ENCODE assay signal across 1 cellular context in genomic region chr3:27632431-27633223, GRCh38.
TF ChIP-seq lines count a peak whose summit lies in the region.

No MANE protein-coding gene starts in this region.

TF ChIP-seq in WTC11, 78 proteins besides CTCF, POLR2A, EP300 and RAD21 (continued from another document and continues in another):
- TF ChIP-seq ATF2 (CRISPR knock-in tag; IDR thresholded peaks at IDR 0.05; ENCODE audit: borderline replicate concordance, low read depth) (no peak), GRHL2 (CRISPR knock-in tag; IDR thresholded peaks at IDR 0.05; ENCODE audit: insufficient replicate concordance, severe bottlenecking) (no peak), CREB1 (CRISPR knock-in tag; IDR thresholded peaks at IDR 0.05) (no peak), ZNF396 (CRISPR knock-in tag; IDR thresholded peaks at IDR 0.05; ENCODE audit: borderline replicate concordance) (no peak), NR2C2 (CRISPR knock-in tag; IDR thresholded peaks at IDR 0.05) (no peak), JUN (CRISPR knock-in tag; IDR thresholded peaks at IDR 0.05) (no peak), MAX (CRISPR knock-in tag; IDR thresholded peaks at IDR 0.05) (peak; percentile 75; the same call in 1 of the 2 replicates), SMAD4 (CRISPR knock-in tag; IDR thresholded peaks at IDR 0.05) (no peak), GTF2I (CRISPR knock-in tag; conservative IDR thresholded peaks at IDR 0.05) (no peak), ATF6 (CRISPR knock-in tag; IDR thresholded peaks at IDR 0.05) (no peak), FOXP1 (CRISPR knock-in tag; IDR thresholded peaks at IDR 0.05; ENCODE audit: borderline replicate concordance) (peak; percentile 96), ZSCAN18 (CRISPR knock-in tag; IDR thresholded peaks at IDR 0.05) (no peak), ZNF281 (CRISPR knock-in tag; IDR thresholded peaks at IDR 0.05) (no peak), PRRX2 (CRISPR knock-in tag; IDR thresholded peaks at IDR 0.05) (no peak), FOXJ3 (CRISPR knock-in tag; IDR thresholded peaks at IDR 0.05; ENCODE audit: borderline replicate concordance) (no peak), ZNF423 (CRISPR knock-in tag; IDR thresholded peaks at IDR 0.05) (no peak), ZNF263 (CRISPR knock-in tag; IDR thresholded peaks at IDR 0.05; ENCODE audit: low read depth) (no peak), NFATC4 (CRISPR knock-in tag; IDR thresholded peaks at IDR 0.05) (no peak), E2F1 (CRISPR knock-in tag; IDR thresholded peaks at IDR 0.05) (no peak), GABPB1 (CRISPR knock-in tag; IDR thresholded peaks at IDR 0.05) (no peak), ZNF512 (CRISPR knock-in tag; IDR thresholded peaks at IDR 0.05; ENCODE audit: borderline replicate concordance) (no peak), ATF1 (CRISPR knock-in tag; IDR thresholded peaks at IDR 0.05) (no peak), TCF7 (CRISPR knock-in tag; IDR thresholded peaks at IDR 0.05; ENCODE audit: low read depth) (0 out of 2 replicates have a peak, but pooled peaks have one; percentile 22), MLX (CRISPR knock-in tag; IDR thresholded peaks at IDR 0.05) (no peak), STAT6 (CRISPR knock-in tag; conservative IDR thresholded peaks at IDR 0.05; ENCODE audit: low read depth) (no peak), HMGA2 (CRISPR knock-in tag; IDR thresholded peaks at IDR 0.05) (no peak), PREB (CRISPR knock-in tag; IDR thresholded peaks at IDR 0.05; ENCODE audit: borderline replicate concordance) (no peak), IRF2 (CRISPR knock-in tag; IDR thresholded peaks at IDR 0.05; ENCODE audit: borderline replicate concordance, low read depth) (no peak), KAT7 (CRISPR knock-in tag; IDR thresholded peaks at IDR 0.05; ENCODE audit: borderline replicate concordance) (peak; percentile 73; the same call in 1 of the 2 replicates), RORB (CRISPR knock-in tag; IDR thresholded peaks at IDR 0.05) (no peak), TP53 (CRISPR knock-in tag; IDR thresholded peaks at IDR 0.05) (0 out of 2 replicates have a peak, but pooled peaks have one; percentile 35), EMX1 (CRISPR knock-in tag; IDR thresholded peaks at IDR 0.05) (no peak), FOXK1 (CRISPR knock-in tag; IDR thresholded peaks at IDR 0.05) (no peak), HMGXB4 (CRISPR knock-in tag; IDR thresholded peaks at IDR 0.05) (peak; percentile 44; the same call in 1 of the 2 replicates), ERG (CRISPR knock-in tag; IDR thresholded peaks at IDR 0.05) (no peak), SMAD3 (CRISPR knock-in tag; IDR thresholded peaks at IDR 0.05; ENCODE audit: borderline replicate concordance) (no peak), TEAD4 (CRISPR knock-in tag; IDR thresholded peaks at IDR 0.05) (no peak), ZNF138 (CRISPR knock-in tag; conservative IDR thresholded peaks at IDR 0.05) (0 out of 2 replicates have a peak, but pooled peaks have one; percentile 40), JAZF1 (CRISPR knock-in tag; IDR thresholded peaks at IDR 0.05) (no peak), E2F5 (CRISPR knock-in tag; IDR thresholded peaks at IDR 0.05) (peak; percentile 79), SP1 (CRISPR knock-in tag; conservative IDR thresholded peaks at IDR 0.05) (no peak; the same call in 1 of the 2 replicates), TEAD1 (CRISPR knock-in tag; IDR thresholded peaks at IDR 0.05) (no peak)
